In genomic region chr4:4888695-4889094, GRCh38 we compare ENCODE assay signal across 1 cellular context.
A peak's percentile ranks its signal among the peaks of the same experiment; 100 is the strongest.
TF ChIP-seq lines count a peak whose summit lies in the region.

No MANE protein-coding gene starts in this region.

TF ChIP-seq in K562, 482 proteins besides CTCF, POLR2A, EP300 and RAD21:
- TF ChIP-seq ZNF518B (CRISPR knock-in tag; IDR thresholded peaks at IDR 0.05) (no peak), TAF9B (IDR thresholded peaks at IDR 0.05; ENCODE audit: partially characterized antibody) (no peak), COPS2 (conservative IDR thresholded peaks at IDR 0.05) (no peak), SP2 (IDR thresholded peaks at IDR 0.05; ENCODE audit: extremely low read depth, low read depth, low read length, poor library complexity, severe bottlenecking) (no peak), SNRNP70 (optimal IDR thresholded peaks at IDR 0.05; ENCODE audit: low read depth, low read length) (no peak), NR2F6 (CRISPR knock-in tag; IDR thresholded peaks at IDR 0.05) (no peak), SMC3 (conservative IDR thresholded peaks at IDR 0.05; ENCODE audit: insufficient read depth, low read depth, low read length) (0 out of 2 replicates have a peak, but pooled peaks have one; percentile 10), TFAP4 (CRISPR knock-in tag; IDR thresholded peaks at IDR 0.05; ENCODE audit: borderline replicate concordance) (no peak), MYC (IDR thresholded peaks at IDR 0.05; ENCODE audit: low read depth, low read length) (0 out of 2 replicates have a peak, but pooled peaks have one; percentile 28), MYC (CRISPR knock-in tag; IDR thresholded peaks at IDR 0.05; ENCODE audit: borderline replicate concordance, low read depth) (no peak), BHLHE40 (IDR thresholded peaks at IDR 0.05; ENCODE audit: low read length) (peak; percentile 65), ZBTB49 (CRISPR knock-in tag; IDR thresholded peaks at IDR 0.05; ENCODE audit: borderline replicate concordance) (no peak)
